In the genomic region with DNA sequence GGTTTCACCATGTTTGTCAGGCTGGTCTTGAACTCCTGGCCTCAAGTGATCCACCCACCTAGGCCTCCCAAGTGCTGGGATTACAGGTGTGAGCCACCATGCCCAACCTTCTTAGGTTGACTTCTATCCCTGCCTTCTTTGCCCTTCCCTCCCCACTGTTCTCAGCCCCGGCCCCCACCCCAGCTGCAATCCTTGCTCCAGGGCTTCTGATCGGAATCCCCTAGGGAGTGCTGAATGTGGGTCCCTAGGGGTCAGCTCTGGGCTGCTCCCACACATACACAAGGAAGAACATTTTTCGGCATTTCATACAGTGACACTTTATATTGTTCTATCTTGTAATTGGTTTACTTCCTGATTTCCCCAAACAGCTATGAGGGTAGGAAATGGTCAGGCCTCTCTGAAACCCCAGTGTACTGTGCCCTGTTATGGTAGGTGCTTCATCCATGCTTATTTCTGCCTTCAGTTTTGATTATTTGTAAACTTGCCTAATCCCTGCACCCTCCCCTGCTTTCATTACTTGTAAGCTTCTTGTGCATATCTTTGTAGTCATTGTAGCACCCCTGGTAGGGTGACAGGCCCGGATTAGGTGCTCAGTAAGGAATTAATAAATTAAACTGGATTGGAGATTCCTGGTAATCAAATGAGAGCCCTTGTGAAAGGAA, we compare ENCODE assay signal across 11 cellular contexts. TPM values are rescaled to one million over a fixed set of nuclear protein-coding genes. Genes with fewer than 3 reads are reported as not detected.
A peak's percentile ranks its signal among the peaks of the same experiment; 100 is the strongest.
DNase-seq lines count a peak whose midpoint lies in the region; ATAC-seq and TF ChIP-seq lines count a peak whose summit lies in the region.
"Had no signal": no experiment of that assay in that cellular context is flagged by ENCODE, and none has a peak within 500 bp of the region (broad histone marks: within the 10 kb centered on the region; RNA-seq: fewer than 3 reads in every experiment).

No MANE protein-coding gene starts in this region.

- no peaks in the 10 kb centered on the region for H3K9me3 Mint-ChIP-seq in osteocyte (ENCODE audit: unreplicated experiment)
- H3K9me3 Mint-ChIP-seq: dendritic cell treated with granulocyte-macrophage colony-stimulating factor and Interleukin-4, amounts not matched to agents 40 ng/mL and 50 ng/mL, for 4 days had no signal

- ATAC-seq in HG02840 (IDR thresholded peaks at IDR 0.05; ENCODE audit: low FRiP score, unreplicated experiment) (no peak), GM18519 (IDR thresholded peaks at IDR 0.05; ENCODE audit: low FRiP score, unreplicated experiment) (no peak)
- ATAC-seq: naive thymus-derived CD8-positive, alpha-beta T cell had no signal

- no peaks in the 10 kb centered on the region for H3K27me3 ChIP-seq in ACC112 (ENCODE audit: insufficient read depth, low read length)
- no peaks in the 10 kb centered on the region for H3K27me3 ChIP-seq in dorsolateral prefrontal cortex
- H3K27me3 ChIP-seq: tibial nerve had no signal

- H3K4me1 ChIP-seq in ACC112 (ENCODE audit: control insufficient read depth, insufficient read depth, low read length, unreplicated experiment), result peaks cover 46% of the 10 kb centered on the region

- H3K4me3 Mint-ChIP-seq in osteocyte (ENCODE audit: unreplicated experiment), result no peak overlapping the region
- H3K4me3 Mint-ChIP-seq: dendritic cell treated with granulocyte-macrophage colony-stimulating factor and Interleukin-4, amounts not matched to agents 40 ng/mL and 50 ng/mL, for 4 days; naive thymus-derived CD8-positive, alpha-beta T cell had no signal

- TF ChIP-seq POLR2A in NB4 (IDR thresholded peaks at IDR 0.05; ENCODE audit: extremely low read depth, insufficient read length), result no peak

- H3K4me1 Mint-ChIP-seq in osteocyte (ENCODE audit: unreplicated experiment), result peaks cover 71% of the 10 kb centered on the region

- DNase-seq in NB4 (ENCODE audit: low read depth), result peak; percentile 18
- DNase-seq in dorsolateral prefrontal cortex, result no peak
- DNase-seq in osteocyte (ENCODE audit: extremely low spot score, unreplicated experiment), result peak; percentile 30
- DNase-seq in NCI-H187 (lab: John Stamatoyannopoulos, UW), result no peak
- DNase-seq in NCI-H2196 (lab: John Stamatoyannopoulos, UW; ENCODE audit: unreplicated experiment), result no peak
- DNase-seq: naive thymus-derived CD8-positive, alpha-beta T cell had no signal

- TF ChIP-seq CTCF in NB4 (IDR thresholded peaks at IDR 0.05; ENCODE audit: low read depth, low read length) (no peak), dorsolateral prefrontal cortex (IDR thresholded peaks at IDR 0.05 in 54 of 56, conservative IDR thresholded peaks at IDR 0.05 in 2 of 56; ENCODE audit: low read depth in 1 of 56, partially characterized antibody in 56 of 56) (no peak), osteocyte (IDR thresholded peaks at IDR 0.05) (no peak)

- no peaks in the 10 kb centered on the region for H3K36me3 ChIP-seq in ACC112 (ENCODE audit: insufficient read depth, low read length)
- H3K36me3 ChIP-seq: tibial nerve had no signal

- no peaks in the 10 kb centered on the region for H3K27me3 Mint-ChIP-seq in osteocyte (ENCODE audit: unreplicated experiment)
- H3K27me3 Mint-ChIP-seq: naive thymus-derived CD8-positive, alpha-beta T cell had no signal

- H3K4me3 ChIP-seq in ACC112 (ENCODE audit: low read depth, low read length) (no peak overlapping the region), NB4 (ENCODE audit: low read depth, low read length) (no peak overlapping the region), dorsolateral prefrontal cortex (peak overlapping the region in 4 of 59 donors; percentile 5 to 24 (median 9))
- H3K4me3 ChIP-seq: tibial nerve had no signal

- H3K36me3 Mint-ChIP-seq in osteocyte (ENCODE audit: unreplicated experiment), result no peaks in the 10 kb centered on the region

- H2AFZ ChIP-seq in ACC112 (ENCODE audit: low read length, unreplicated experiment), result peak overlapping the region; percentile 49

- H3K27ac Mint-ChIP-seq in osteocyte (ENCODE audit: unreplicated experiment), result peak overlapping the region; percentile 84
- H3K27ac Mint-ChIP-seq: dendritic cell treated with granulocyte-macrophage colony-stimulating factor and Interleukin-4, amounts not matched to agents 40 ng/mL and 50 ng/mL, for 4 days had no signal

- peak overlapping the region; percentile 39 for H3K27ac ChIP-seq in ACC112 (ENCODE audit: low read depth, low read length)
- peak overlapping the region in 53 of 59 donors; percentile 3 to 87 (median 58) for H3K27ac ChIP-seq in dorsolateral prefrontal cortex

- intact Hi-C loops in dorsolateral prefrontal cortex (cut with DNase I), result loop anchor here (1.0 to 10.0 kb wide), 5 partner anchors 143 to 297 kb away; no protein-coding TSS in a partner anchor

- H3K79me2 ChIP-seq in ACC112 (ENCODE audit: control insufficient read depth, insufficient read depth, low read length, unreplicated experiment), result no peaks in the 10 kb centered on the region

RNA-seq across cellular contexts. Expression of a gene that starts 5.8 kb away (rescaled TPM):
- total RNA-seq in dorsolateral prefrontal cortex (100 to 1,000 TPM; 175 to 327 (median 230) TPM), osteocyte (213 and 221 TPM in 2 replicates)

RNA-seq across cellular contexts. Expression of a gene that starts 38.1 kb away (rescaled TPM):
- 100 to 1,000 TPM in 79 of 120 experiments, 10 to 100 TPM in 41; 56.7 to 268 (median 111) TPM for total RNA-seq in dorsolateral prefrontal cortex
- 30.3 and 32.3 TPM in 2 replicates for total RNA-seq in osteocyte

Comparison
In these comparisons a context has a peak if more than half of its experiments do, and no peak if none do; other contexts are left out.
1. DNase-seq: peak in NB4 (single experiment) and osteocyte (single experiment); none in dorsolateral prefrontal cortex (0 of 10), NCI-H187 (0 of 2) and NCI-H2196 (single experiment).